1 cellular context compared by ENCODE assay signal in the genomic region with DNA sequence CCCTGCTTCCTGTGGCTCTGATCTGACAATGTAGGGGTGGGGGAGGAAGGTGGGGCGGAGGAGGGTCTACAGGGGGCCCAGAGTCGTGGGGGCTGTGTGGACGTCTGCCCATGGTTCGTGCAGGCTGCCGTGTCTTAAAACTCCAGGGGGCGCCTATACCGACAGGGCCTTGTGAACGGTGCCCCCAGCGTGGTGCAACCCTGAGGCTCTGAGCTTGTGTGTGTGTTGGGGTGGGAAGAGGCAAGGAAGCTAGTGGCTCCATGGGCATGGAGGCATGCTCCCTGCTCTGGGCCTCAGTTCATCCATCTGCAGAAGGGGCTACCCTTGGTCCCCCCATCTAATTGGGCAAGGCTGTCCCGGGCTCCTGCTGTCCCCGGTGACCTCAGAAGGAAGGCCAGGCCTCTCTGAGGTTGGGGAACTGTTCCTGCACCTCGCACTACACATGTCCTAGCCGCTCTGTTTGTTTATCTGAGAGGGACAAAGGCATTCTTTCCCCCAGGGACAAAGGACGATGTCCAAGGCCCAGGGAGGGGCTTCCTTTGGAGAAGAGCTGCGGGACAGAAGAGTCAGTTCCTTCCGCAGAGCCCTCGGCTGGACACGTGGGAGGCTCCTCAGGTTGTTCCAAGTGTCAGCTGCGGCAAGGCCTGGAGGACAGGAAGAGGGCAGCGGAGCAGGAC.
TF ChIP-seq lines count a peak whose summit lies in the region.

No MANE protein-coding gene starts in this region.

TF ChIP-seq in HepG2, 621 proteins besides CTCF, POLR2A, EP300 and RAD21 (continued from another document):
- TF ChIP-seq, protein P1, sequence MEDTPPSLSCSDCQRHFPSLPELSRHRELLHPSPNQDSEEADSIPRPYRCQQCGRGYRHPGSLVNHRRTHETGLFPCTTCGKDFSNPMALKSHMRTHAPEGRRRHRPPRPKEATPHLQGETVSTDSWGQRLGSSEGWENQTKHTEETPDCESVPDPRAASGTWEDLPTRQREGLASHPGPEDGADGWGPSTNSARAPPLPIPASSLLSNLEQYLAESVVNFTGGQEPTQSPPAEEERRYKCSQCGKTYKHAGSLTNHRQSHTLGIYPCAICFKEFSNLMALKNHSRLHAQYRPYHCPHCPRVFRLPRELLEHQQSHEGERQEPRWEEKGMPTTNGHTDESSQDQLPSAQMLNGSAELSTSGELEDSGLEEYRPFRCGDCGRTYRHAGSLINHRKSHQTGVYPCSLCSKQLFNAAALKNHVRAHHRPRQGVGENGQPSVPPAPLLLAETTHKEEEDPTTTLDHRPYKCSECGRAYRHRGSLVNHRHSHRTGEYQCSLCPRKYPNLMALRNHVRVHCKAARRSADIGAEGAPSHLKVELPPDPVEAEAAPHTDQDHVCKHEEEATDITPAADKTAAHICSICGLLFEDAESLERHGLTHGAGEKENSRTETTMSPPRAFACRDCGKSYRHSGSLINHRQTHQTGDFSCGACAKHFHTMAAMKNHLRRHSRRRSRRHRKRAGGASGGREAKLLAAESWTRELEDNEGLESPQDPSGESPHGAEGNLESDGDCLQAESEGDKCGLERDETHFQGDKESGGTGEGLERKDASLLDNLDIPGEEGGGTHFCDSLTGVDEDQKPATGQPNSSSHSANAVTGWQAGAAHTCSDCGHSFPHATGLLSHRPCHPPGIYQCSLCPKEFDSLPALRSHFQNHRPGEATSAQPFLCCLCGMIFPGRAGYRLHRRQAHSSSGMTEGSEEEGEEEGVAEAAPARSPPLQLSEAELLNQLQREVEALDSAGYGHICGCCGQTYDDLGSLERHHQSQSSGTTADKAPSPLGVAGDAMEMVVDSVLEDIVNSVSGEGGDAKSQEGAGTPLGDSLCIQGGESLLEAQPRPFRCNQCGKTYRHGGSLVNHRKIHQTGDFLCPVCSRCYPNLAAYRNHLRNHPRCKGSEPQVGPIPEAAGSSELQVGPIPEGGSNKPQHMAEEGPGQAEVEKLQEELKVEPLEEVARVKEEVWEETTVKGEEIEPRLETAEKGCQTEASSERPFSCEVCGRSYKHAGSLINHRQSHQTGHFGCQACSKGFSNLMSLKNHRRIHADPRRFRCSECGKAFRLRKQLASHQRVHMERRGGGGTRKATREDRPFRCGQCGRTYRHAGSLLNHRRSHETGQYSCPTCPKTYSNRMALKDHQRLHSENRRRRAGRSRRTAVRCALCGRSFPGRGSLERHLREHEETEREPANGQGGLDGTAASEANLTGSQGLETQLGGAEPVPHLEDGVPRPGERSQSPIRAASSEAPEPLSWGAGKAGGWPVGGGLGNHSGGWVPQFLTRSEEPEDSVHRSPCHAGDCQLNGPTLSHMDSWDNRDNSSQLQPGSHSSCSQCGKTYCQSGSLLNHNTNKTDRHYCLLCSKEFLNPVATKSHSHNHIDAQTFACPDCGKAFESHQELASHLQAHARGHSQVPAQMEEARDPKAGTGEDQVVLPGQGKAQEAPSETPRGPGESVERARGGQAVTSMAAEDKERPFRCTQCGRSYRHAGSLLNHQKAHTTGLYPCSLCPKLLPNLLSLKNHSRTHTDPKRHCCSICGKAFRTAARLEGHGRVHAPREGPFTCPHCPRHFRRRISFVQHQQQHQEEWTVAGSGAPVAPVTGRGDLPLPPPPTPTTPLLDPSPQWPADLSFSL (CRISPR knock-in tag; IDR thresholded peaks at IDR 0.05), result 0 out of 2 replicates have a peak, but pooled peaks have one; percentile 23
- TF ChIP-seq HDAC1 (CRISPR knock-in tag; IDR thresholded peaks at IDR 0.05), result peak; percentile 42; the same call in 1 of the 2 replicates
- TF ChIP-seq MLLT10 (CRISPR knock-in tag; IDR thresholded peaks at IDR 0.05), result no peak
